In genomic region chr3:44761347-44762169, GRCh38 we compare ENCODE assay signal across 1 cellular context.
TF ChIP-seq lines count a peak whose summit lies in the region.

Gene KIAA1143, minus strand, starts transcription at chr3:44761619. Its CDS starts 17 bp downstream, at chr3:44761602.
A gene with protein sequence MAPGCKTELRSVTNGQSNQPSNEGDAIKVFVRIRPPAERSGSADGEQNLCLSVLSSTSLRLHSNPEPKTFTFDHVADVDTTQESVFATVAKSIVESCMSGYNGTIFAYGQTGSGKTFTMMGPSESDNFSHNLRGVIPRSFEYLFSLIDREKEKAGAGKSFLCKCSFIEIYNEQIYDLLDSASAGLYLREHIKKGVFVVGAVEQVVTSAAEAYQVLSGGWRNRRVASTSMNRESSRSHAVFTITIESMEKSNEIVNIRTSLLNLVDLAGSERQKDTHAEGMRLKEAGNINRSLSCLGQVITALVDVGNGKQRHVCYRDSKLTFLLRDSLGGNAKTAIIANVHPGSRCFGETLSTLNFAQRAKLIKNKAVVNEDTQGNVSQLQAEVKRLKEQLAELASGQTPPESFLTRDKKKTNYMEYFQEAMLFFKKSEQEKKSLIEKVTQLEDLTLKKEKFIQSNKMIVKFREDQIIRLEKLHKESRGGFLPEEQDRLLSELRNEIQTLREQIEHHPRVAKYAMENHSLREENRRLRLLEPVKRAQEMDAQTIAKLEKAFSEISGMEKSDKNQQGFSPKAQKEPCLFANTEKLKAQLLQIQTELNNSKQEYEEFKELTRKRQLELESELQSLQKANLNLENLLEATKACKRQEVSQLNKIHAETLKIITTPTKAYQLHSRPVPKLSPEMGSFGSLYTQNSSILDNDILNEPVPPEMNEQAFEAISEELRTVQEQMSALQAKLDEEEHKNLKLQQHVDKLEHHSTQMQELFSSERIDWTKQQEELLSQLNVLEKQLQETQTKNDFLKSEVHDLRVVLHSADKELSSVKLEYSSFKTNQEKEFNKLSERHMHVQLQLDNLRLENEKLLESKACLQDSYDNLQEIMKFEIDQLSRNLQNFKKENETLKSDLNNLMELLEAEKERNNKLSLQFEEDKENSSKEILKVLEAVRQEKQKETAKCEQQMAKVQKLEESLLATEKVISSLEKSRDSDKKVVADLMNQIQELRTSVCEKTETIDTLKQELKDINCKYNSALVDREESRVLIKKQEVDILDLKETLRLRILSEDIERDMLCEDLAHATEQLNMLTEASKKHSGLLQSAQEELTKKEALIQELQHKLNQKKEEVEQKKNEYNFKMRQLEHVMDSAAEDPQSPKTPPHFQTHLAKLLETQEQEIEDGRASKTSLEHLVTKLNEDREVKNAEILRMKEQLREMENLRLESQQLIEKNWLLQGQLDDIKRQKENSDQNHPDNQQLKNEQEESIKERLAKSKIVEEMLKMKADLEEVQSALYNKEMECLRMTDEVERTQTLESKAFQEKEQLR (N-terminal part only) (plus strand): TSS chr3:44761794. CDS start chr3:44761866, 72 bp downstream.

TF ChIP-seq in HepG2, 621 proteins besides CTCF, POLR2A, EP300 and RAD21 (continued from another document and continues in another):
- TF ChIP-seq ZNF512B (CRISPR knock-in tag; IDR thresholded peaks at IDR 0.05; ENCODE audit: borderline replicate concordance) (0 out of 2 replicates have a peak, but pooled peaks have one; percentile 42), ZNF609 (CRISPR knock-in tag; IDR thresholded peaks at IDR 0.05; ENCODE audit: borderline replicate concordance) (peak; percentile 81), HHEX (CRISPR knock-in tag; IDR thresholded peaks at IDR 0.05) (no peak), ATF7-NPFF (CRISPR knock-in tag; IDR thresholded peaks at IDR 0.05; ENCODE audit: low read depth) (peak; percentile 98), ZNF782 (CRISPR knock-in tag; IDR thresholded peaks at IDR 0.05; ENCODE audit: borderline replicate concordance) (peak; percentile 27; the same call in 1 of the 2 replicates), GPN1 (CRISPR knock-in tag; IDR thresholded peaks at IDR 0.05; ENCODE audit: borderline replicate concordance) (no peak), SCMH1 (CRISPR knock-in tag; IDR thresholded peaks at IDR 0.05; ENCODE audit: borderline replicate concordance) (no peak), MYC (CRISPR knock-in tag; IDR thresholded peaks at IDR 0.05; ENCODE audit: borderline replicate concordance) (peak; percentile 96), ATF7 (IDR thresholded peaks at IDR 0.05) (peak; percentile 93), ATF7 (CRISPR knock-in tag; IDR thresholded peaks at IDR 0.05) (peak; percentile 82), SATB2 (CRISPR knock-in tag; IDR thresholded peaks at IDR 0.05) (no peak), TGIF2 (CRISPR knock-in tag; IDR thresholded peaks at IDR 0.05) (peak; percentile 98), PITX1 (CRISPR knock-in tag; IDR thresholded peaks at IDR 0.05) (peak; percentile 67), ARID5B (CRISPR knock-in tag; IDR thresholded peaks at IDR 0.05) (peak; percentile 62; the same call in 1 of the 2 replicates), HIVEP1 (CRISPR knock-in tag; IDR thresholded peaks at IDR 0.05) (peak; percentile 65; the same call in 1 of the 2 replicates), ZNF143 (CRISPR knock-in tag; IDR thresholded peaks at IDR 0.05) (peak; percentile 80), DNMT3B (CRISPR knock-in tag; conservative IDR thresholded peaks at IDR 0.05) (peak; percentile 86; the same call in 1 of the 2 replicates), MEIS2 (CRISPR knock-in tag; IDR thresholded peaks at IDR 0.05) (0 out of 2 replicates have a peak, but pooled peaks have one; percentile 75), RNF2 (conservative IDR thresholded peaks at IDR 0.05; ENCODE audit: low read depth) (no peak; the same call in 1 of the 2 replicates), SP2 (CRISPR knock-in tag; IDR thresholded peaks at IDR 0.05) (no peak; the same call in 1 of the 2 replicates), LCORL (IDR thresholded peaks at IDR 0.05) (no peak), LCORL (CRISPR knock-in tag; IDR thresholded peaks at IDR 0.05) (peak; percentile 49; the same call in 1 of the 2 replicates), ELF1 (CRISPR knock-in tag; IDR thresholded peaks at IDR 0.05) (peak; percentile 87), NR2C2 (CRISPR knock-in tag; IDR thresholded peaks at IDR 0.05; ENCODE audit: borderline replicate concordance) (peak; percentile 86), KDM6A (CRISPR knock-in tag; IDR thresholded peaks at IDR 0.05; ENCODE audit: low read depth) (no peak), THAP9 (CRISPR knock-in tag; IDR thresholded peaks at IDR 0.05; ENCODE audit: borderline replicate concordance) (peak; percentile 93), NAIF1 (CRISPR knock-in tag; IDR thresholded peaks at IDR 0.05; ENCODE audit: borderline replicate concordance) (no peak), ARID2 (CRISPR knock-in tag; IDR thresholded peaks at IDR 0.05; ENCODE audit: borderline replicate concordance) (peak; percentile 81; the same call in 1 of the 2 replicates)
- TF ChIP-seq, protein P1, sequence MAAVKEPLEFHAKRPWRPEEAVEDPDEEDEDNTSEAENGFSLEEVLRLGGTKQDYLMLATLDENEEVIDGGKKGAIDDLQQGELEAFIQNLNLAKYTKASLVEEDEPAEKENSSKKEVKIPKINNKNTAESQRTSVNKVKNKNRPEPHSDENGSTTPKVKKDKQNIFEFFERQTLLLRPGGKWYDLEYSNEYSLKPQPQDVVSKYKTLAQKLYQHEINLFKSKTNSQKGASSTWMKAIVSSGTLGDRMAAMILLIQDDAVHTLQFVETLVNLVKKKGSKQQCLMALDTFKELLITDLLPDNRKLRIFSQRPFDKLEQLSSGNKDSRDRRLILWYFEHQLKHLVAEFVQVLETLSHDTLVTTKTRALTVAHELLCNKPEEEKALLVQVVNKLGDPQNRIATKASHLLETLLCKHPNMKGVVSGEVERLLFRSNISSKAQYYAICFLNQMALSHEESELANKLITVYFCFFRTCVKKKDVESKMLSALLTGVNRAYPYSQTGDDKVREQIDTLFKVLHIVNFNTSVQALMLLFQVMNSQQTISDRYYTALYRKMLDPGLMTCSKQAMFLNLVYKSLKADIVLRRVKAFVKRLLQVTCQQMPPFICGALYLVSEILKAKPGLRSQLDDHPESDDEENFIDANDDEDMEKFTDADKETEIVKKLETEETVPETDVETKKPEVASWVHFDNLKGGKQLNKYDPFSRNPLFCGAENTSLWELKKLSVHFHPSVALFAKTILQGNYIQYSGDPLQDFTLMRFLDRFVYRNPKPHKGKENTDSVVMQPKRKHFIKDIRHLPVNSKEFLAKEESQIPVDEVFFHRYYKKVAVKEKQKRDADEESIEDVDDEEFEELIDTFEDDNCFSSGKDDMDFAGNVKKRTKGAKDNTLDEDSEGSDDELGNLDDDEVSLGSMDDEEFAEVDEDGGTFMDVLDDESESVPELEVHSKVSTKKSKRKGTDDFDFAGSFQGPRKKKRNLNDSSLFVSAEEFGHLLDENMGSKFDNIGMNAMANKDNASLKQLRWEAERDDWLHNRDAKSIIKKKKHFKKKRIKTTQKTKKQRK (IDR thresholded peaks at IDR 0.05; ENCODE audit: low read length) = no peak
- TF ChIP-seq, protein P2, sequence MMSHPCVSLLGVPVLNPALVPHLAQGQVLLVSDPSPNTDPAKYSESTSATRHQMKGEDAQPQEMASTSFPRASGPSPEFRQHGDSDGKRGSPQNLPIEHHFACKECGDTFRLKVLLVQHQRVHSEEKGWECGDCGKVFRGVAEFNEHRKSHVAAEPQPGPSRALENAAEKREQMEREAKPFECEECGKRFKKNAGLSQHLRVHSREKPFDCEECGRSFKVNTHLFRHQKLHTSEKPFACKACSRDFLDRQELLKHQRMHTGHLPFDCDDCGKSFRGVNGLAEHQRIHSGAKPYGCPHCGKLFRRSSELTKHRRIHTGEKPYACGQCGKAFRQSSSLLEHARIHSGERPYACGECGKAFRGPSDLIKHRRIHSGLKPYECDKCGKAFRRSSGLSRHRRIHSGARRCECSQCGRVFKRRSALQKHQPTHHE (CRISPR knock-in tag; IDR thresholded peaks at IDR 0.05; ENCODE audit: borderline replicate concordance) = peak; percentile 43; the same call in 1 of the 2 replicates
